ENCODE assay signal across 22 cellular contexts in genomic region chr7:92296235-92296634, GRCh38. TPM values are rescaled to one million over a fixed set of nuclear protein-coding genes. Genes with fewer than 3 reads are reported as not detected.
DNase-seq lines count a peak whose midpoint lies in the region; ATAC-seq, FAIRE-seq and TF ChIP-seq lines count a peak whose summit lies in the region.
"Had no signal": no experiment of that assay in that cellular context is flagged by ENCODE, and none has a peak within 500 bp of the region (broad histone marks: within the 10 kb centered on the region; RNA-seq: fewer than 3 reads in every experiment).

No MANE protein-coding gene starts in this region.

- no peak for DNase-seq in natural killer cell
- no peak for DNase-seq in natural killer cell treated with Interleukin-12 subunit alpha and Interleukin-12 subunit beta and Interleukin-15 and Interleukin-18, amount 100 ng/mL, for 72 hours (ENCODE audit: low spot score)
- DNase-seq in ascending aorta (ENCODE audit: low spot score in 2 of 2) = no peak
- DNase-seq in kidney = no peak
- no peak for DNase-seq in head of caudate nucleus
- no peak for DNase-seq in NCI-H226
- DNase-seq: CD8-positive, alpha-beta memory T cell; DMS53; IMR-90; Karpas-422; MG63; NCI-H1048; NCI-H1436; NCI-H1930; NCI-H345; NCI-H524 treated with DMSO at 0.1 percent for 48 hours; RPMI8226; SIG-M5 had no signal

- H3K4me3 ChIP-seq in ascending aorta = peak overlapping the region in 1 of 2 donors; percentile 17
- peak overlapping the region; percentile 35 to 50 for H3K4me3 ChIP-seq in kidney (ENCODE audit: low read length in 2 of 2)
- H3K4me3 ChIP-seq: BLaER1 treated with 17β-estradiol and CSF1 and Interleukin-3, amounts not matched to agents 10 nM and 100 nM; MG63 had no signal

- no peaks in the 10 kb centered on the region for H3K9me3 ChIP-seq in ascending aorta
- no peaks in the 10 kb centered on the region for H3K9me3 ChIP-seq in kidney (ENCODE audit: control insufficient read depth in 1 of 2, low read length in 2 of 2)
- H3K9me3 ChIP-seq: MG63 had no signal

- peak overlapping the region; percentile 17 for H3K4me3 Mint-ChIP-seq in natural killer cell
- no peak overlapping the region for H3K4me3 Mint-ChIP-seq in natural killer cell treated with Interleukin-12 subunit alpha and Interleukin-12 subunit beta and Interleukin-15 and Interleukin-18, amount 100 ng/mL, for 72 hours

- intact Hi-C loops in natural killer cell (cut with micrococcal nuclease) = no loop called here
- intact Hi-C loops in ascending aorta (cut with DNase I) = no loop called here
- intact Hi-C loops in kidney (cut with DNase I) = no loop called here
- intact Hi-C loops in head of caudate nucleus (cut with DNase I) = loop anchor here (10.0 kb wide), 1 partner anchor 51 kb away; the partner anchor contains the start of genes ANKIB1 and KRIT1

- TF ChIP-seq CTCF in natural killer cell (IDR thresholded peaks at IDR 0.05) (no peak), ascending aorta (IDR thresholded peaks at IDR 0.05) (no peak), kidney (IDR thresholded peaks at IDR 0.05; ENCODE audit: borderline replicate concordance, extremely low read depth, insufficient read depth) (no peak)

- H3K27ac Mint-ChIP-seq in natural killer cell = peak overlapping the region; percentile 27 to 37
- no peak overlapping the region for H3K27ac Mint-ChIP-seq in natural killer cell treated with Interleukin-12 subunit alpha and Interleukin-12 subunit beta and Interleukin-15 and Interleukin-18, amount 100 ng/mL, for 72 hours

- no peak overlapping the region for H3K9ac ChIP-seq in kidney (ENCODE audit: low read length in 2 of 2)
- H3K9ac ChIP-seq: BLaER1 treated with 17β-estradiol and CSF1 and Interleukin-3, amounts not matched to agents 10 nM and 100 nM had no signal

- no peaks in the 10 kb centered on the region for H3K27me3 ChIP-seq in ascending aorta
- H3K27me3 ChIP-seq: BLaER1 treated with 17β-estradiol and CSF1 and Interleukin-3, amounts not matched to agents 10 nM and 100 nM; MG63 had no signal

- ATAC-seq in natural killer cell (no peak), HG03442 (IDR thresholded peaks at IDR 0.05; ENCODE audit: unreplicated experiment) (no peak)
- no peak for ATAC-seq in natural killer cell treated with Interleukin-12 subunit alpha and Interleukin-12 subunit beta and Interleukin-15 and Interleukin-18, amount 100 ng/mL, for 72 hours

- H3K9me3 Mint-ChIP-seq in natural killer cell = no peaks in the 10 kb centered on the region
- H3K9me3 Mint-ChIP-seq in natural killer cell treated with Interleukin-12 subunit alpha and Interleukin-12 subunit beta and Interleukin-15 and Interleukin-18, amount 100 ng/mL, for 72 hours = no peaks in the 10 kb centered on the region
- H3K9me3 Mint-ChIP-seq: CD8-positive, alpha-beta memory T cell had no signal

- H3K36me3 Mint-ChIP-seq in natural killer cell = no peaks in the 10 kb centered on the region
- peaks cover 15% of the 10 kb centered on the region for H3K36me3 Mint-ChIP-seq in natural killer cell treated with Interleukin-12 subunit alpha and Interleukin-12 subunit beta and Interleukin-15 and Interleukin-18, amount 100 ng/mL, for 72 hours

- H3K36me3 ChIP-seq in ascending aorta = no peaks in the 10 kb centered on the region
- H3K36me3 ChIP-seq in kidney (ENCODE audit: control insufficient read depth in 1 of 2, insufficient read depth in 2 of 2, low read length in 2 of 2) = peaks cover 0 to 5% of the 10 kb centered on the region in 2 donors

- H3K4me1 Mint-ChIP-seq in natural killer cell = peaks cover 17 to 26% of the 10 kb centered on the region in 2 donors
- H3K4me1 Mint-ChIP-seq in natural killer cell treated with Interleukin-12 subunit alpha and Interleukin-12 subunit beta and Interleukin-15 and Interleukin-18, amount 100 ng/mL, for 72 hours (ENCODE audit: low read depth in 2 of 2) = peaks cover 11 to 16% of the 10 kb centered on the region in 2 donors

- H3K27me3 Mint-ChIP-seq in natural killer cell (ENCODE audit: low read depth in 2 of 2) = no peaks in the 10 kb centered on the region
- no peaks in the 10 kb centered on the region for H3K27me3 Mint-ChIP-seq in natural killer cell treated with Interleukin-12 subunit alpha and Interleukin-12 subunit beta and Interleukin-15 and Interleukin-18, amount 100 ng/mL, for 72 hours
- H3K27me3 Mint-ChIP-seq: CD8-positive, alpha-beta memory T cell had no signal

- H3K27ac ChIP-seq in ascending aorta = peak overlapping the region; percentile 5 to 6
- no peak overlapping the region for H3K27ac ChIP-seq in kidney (ENCODE audit: low read depth in 2 of 2, low read length in 2 of 2)
- H3K27ac ChIP-seq: BLaER1 treated with 17β-estradiol and CSF1 and Interleukin-3, amounts not matched to agents 10 nM and 100 nM; HL-60 had no signal

- FAIRE-seq in kidney (lab: Jason Lieb, UNC) = no peak
- FAIRE-seq: H1 had no signal

- peaks cover 0 to 13% of the 10 kb centered on the region in 2 donors for H3K4me1 ChIP-seq in ascending aorta
- peaks cover 0 to 4% of the 10 kb centered on the region in 2 donors for H3K4me1 ChIP-seq in kidney (ENCODE audit: control insufficient read depth in 1 of 2, insufficient read depth in 1 of 2, low read depth in 1 of 2, low read length in 2 of 2)

RNA-seq across cellular contexts. Expression of gene ANKIB1, which starts 50.5 kb away (rescaled TPM):
- 10 to 100 TPM; 70.6 to 90.2 (median 86.6) TPM for total RNA-seq in natural killer cell
- 10 to 100 TPM; 48.8 to 66.8 TPM for total RNA-seq in natural killer cell treated with Interleukin-12 subunit alpha and Interleukin-12 subunit beta and Interleukin-15 and Interleukin-18, amount 100 ng/mL, for 72 hours
- total RNA-seq in ascending aorta = 27.4 TPM
- 59.0 TPM for total RNA-seq in kidney
- polyA plus RNA-seq in kidney (ENCODE audit: insufficient read depth, low read depth, low replicate concordance) = 10.7 TPM

RNA-seq across cellular contexts. Expression of gene KRIT1, which starts 50.5 kb away (rescaled TPM):
- total RNA-seq in natural killer cell (10 to 100 TPM; 55.4 to 76.7 (median 62.6) TPM), ascending aorta (66.1 TPM), kidney (48.7 TPM)
- total RNA-seq in natural killer cell treated with Interleukin-12 subunit alpha and Interleukin-12 subunit beta and Interleukin-15 and Interleukin-18, amount 100 ng/mL, for 72 hours = 10 to 100 TPM; 51.6 to 61.0 TPM
- polyA plus RNA-seq in kidney (ENCODE audit: insufficient read depth, low read depth, low replicate concordance) = 15.2 TPM

Comparison
In these comparisons a context has a peak if more than half of its experiments do, and no peak if none do; other contexts are left out.
1. H3K27ac Mint-ChIP-seq: peak in natural killer cell (2 of 2); none in natural killer cell treated with Interleukin-12 subunit alpha and Interleukin-12 subunit beta and Interleukin-15 and Interleukin-18, amount 100 ng/mL, for 72 hours (0 of 2).
2. H3K27ac ChIP-seq: peak in ascending aorta (2 of 2); none in kidney (0 of 2).